2 cellular contexts compared by ENCODE assay signal in genomic region chr1:119336738-119337315, GRCh38.
TF ChIP-seq lines count a peak whose summit lies in the region.

No MANE protein-coding gene starts in this region.

TF ChIP-seq in HEK293, 187 proteins besides CTCF, POLR2A, EP300 and RAD21 (continued from another document):
- TF ChIP-seq ZSCAN5A (tag by site-specific recombination; IDR thresholded peaks at IDR 0.05): no peak
- TF ChIP-seq, protein P1, sequence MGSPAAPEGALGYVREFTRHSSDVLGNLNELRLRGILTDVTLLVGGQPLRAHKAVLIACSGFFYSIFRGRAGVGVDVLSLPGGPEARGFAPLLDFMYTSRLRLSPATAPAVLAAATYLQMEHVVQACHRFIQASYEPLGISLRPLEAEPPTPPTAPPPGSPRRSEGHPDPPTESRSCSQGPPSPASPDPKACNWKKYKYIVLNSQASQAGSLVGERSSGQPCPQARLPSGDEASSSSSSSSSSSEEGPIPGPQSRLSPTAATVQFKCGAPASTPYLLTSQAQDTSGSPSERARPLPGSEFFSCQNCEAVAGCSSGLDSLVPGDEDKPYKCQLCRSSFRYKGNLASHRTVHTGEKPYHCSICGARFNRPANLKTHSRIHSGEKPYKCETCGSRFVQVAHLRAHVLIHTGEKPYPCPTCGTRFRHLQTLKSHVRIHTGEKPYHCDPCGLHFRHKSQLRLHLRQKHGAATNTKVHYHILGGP (tag by site-specific recombination; IDR thresholded peaks at IDR 0.05): 0 out of 2 replicates have a peak, but pooled peaks have one; percentile 14

TF ChIP-seq in K562, 482 proteins besides CTCF, POLR2A, EP300 and RAD21:
- no peak for TF ChIP-seq ZBTB43 (CRISPR knock-in tag; IDR thresholded peaks at IDR 0.05)
- no peak for TF ChIP-seq CC2D1A (IDR thresholded peaks at IDR 0.05)
- TF ChIP-seq NFE2 (IDR thresholded peaks at IDR 0.05; ENCODE audit: low read depth): peak; percentile 35; the same call in 1 of the 2 replicates
- no peak for TF ChIP-seq MTA2 (IDR thresholded peaks at IDR 0.05; ENCODE audit: low read depth)
- no peak for TF ChIP-seq ZNF324 (CRISPR knock-in tag; IDR thresholded peaks at IDR 0.05)
- TF ChIP-seq KLF10 (CRISPR knock-in tag; IDR thresholded peaks at IDR 0.05): no peak
- TF ChIP-seq NFIC (IDR thresholded peaks at IDR 0.05): no peak
- no peak for TF ChIP-seq E2F4 (CRISPR knock-in tag; IDR thresholded peaks at IDR 0.05; ENCODE audit: low read depth)
- TF ChIP-seq MAFF (IDR thresholded peaks at IDR 0.05; ENCODE audit: low read length): 0 out of 2 replicates have a peak, but pooled peaks have one; percentile 6
- no peak for TF ChIP-seq KDM2B (CRISPR knock-in tag; IDR thresholded peaks at IDR 0.05)
- TF ChIP-seq SPI1 (IDR thresholded peaks at IDR 0.05; ENCODE audit: borderline replicate concordance, low read depth, low read length): no peak
- no peak for TF ChIP-seq HMG20B (CRISPR knock-in tag; IDR thresholded peaks at IDR 0.05)
- 0 out of 2 replicates have a peak, but pooled peaks have one; percentile 4 for TF ChIP-seq C11orf30 (IDR thresholded peaks at IDR 0.05; ENCODE audit: low read depth)
- TF ChIP-seq, protein P2, sequence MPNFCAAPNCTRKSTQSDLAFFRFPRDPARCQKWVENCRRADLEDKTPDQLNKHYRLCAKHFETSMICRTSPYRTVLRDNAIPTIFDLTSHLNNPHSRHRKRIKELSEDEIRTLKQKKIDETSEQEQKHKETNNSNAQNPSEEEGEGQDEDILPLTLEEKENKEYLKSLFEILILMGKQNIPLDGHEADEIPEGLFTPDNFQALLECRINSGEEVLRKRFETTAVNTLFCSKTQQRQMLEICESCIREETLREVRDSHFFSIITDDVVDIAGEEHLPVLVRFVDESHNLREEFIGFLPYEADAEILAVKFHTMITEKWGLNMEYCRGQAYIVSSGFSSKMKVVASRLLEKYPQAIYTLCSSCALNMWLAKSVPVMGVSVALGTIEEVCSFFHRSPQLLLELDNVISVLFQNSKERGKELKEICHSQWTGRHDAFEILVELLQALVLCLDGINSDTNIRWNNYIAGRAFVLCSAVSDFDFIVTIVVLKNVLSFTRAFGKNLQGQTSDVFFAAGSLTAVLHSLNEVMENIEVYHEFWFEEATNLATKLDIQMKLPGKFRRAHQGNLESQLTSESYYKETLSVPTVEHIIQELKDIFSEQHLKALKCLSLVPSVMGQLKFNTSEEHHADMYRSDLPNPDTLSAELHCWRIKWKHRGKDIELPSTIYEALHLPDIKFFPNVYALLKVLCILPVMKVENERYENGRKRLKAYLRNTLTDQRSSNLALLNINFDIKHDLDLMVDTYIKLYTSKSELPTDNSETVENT (CRISPR knock-in tag; IDR thresholded peaks at IDR 0.05): no peak
- peak; percentile 59 for TF ChIP-seq MAFG (tag; conservative IDR thresholded peaks at IDR 0.05)
- no peak for TF ChIP-seq NFATC3 (IDR thresholded peaks at IDR 0.05)
- peak; percentile 71 for TF ChIP-seq FOXJ2 (tag; IDR thresholded peaks at IDR 0.05)
- TF ChIP-seq DDX20 (tag; IDR thresholded peaks at IDR 0.05; ENCODE audit: low read depth): no peak
- TF ChIP-seq MCM3 (IDR thresholded peaks at IDR 0.05): no peak
- TF ChIP-seq SAFB (IDR thresholded peaks at IDR 0.05; ENCODE audit: borderline replicate concordance, low read depth, low read length): no peak
- TF ChIP-seq, protein P3, sequence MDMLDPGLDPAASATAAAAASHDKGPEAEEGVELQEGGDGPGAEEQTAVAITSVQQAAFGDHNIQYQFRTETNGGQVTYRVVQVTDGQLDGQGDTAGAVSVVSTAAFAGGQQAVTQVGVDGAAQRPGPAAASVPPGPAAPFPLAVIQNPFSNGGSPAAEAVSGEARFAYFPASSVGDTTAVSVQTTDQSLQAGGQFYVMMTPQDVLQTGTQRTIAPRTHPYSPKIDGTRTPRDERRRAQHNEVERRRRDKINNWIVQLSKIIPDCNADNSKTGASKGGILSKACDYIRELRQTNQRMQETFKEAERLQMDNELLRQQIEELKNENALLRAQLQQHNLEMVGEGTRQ (CRISPR knock-in tag; IDR thresholded peaks at IDR 0.05): no peak
TF ChIP-seq in K562: peak in this region for 5.
